In genomic region chr13:44188257-44188656, GRCh38 we compare ENCODE assay signal across 16 cellular contexts.
DNase-seq lines count a peak whose midpoint lies in the region; ATAC-seq, FAIRE-seq and TF ChIP-seq lines count a peak whose summit lies in the region.
"Had no signal": no experiment of that assay in that cellular context is flagged by ENCODE, and none has a peak within 500 bp of the region (broad histone marks: within the 10 kb centered on the region; RNA-seq: fewer than 3 reads in every experiment).

No MANE protein-coding gene starts in this region.

- ATAC-seq in GM18867 (IDR thresholded peaks at IDR 0.05; ENCODE audit: unreplicated experiment) = no peak
- ATAC-seq: left lobe of liver, natural killer cell, right cardiac atrium had no signal

- H3K36me3 Mint-ChIP-seq in nephron progenitor cell (ENCODE audit: low read depth) = no peaks in the 10 kb centered on the region
- H3K36me3 Mint-ChIP-seq: CD8-positive, alpha-beta memory T cell; natural killer cell had no signal

- H3K27me3 Mint-ChIP-seq in nephron progenitor cell (ENCODE audit: low read depth, poor library complexity) = no peaks in the 10 kb centered on the region

- no peak overlapping the region for H3K4me3 ChIP-seq in MG63
- H3K4me3 ChIP-seq in endothelial cell of umbilical vein (replicated peaks in 1 of 3; ENCODE audit: insufficient read depth in 1 of 3, low read depth in 1 of 3, low read length in 3 of 3) = no peak overlapping the region
- H3K4me3 ChIP-seq in osteoblast (ENCODE audit: insufficient read depth, low read length) = no peak overlapping the region

- no peaks in the 10 kb centered on the region for H3K9me1 ChIP-seq in endothelial cell of umbilical vein (replicated peaks; ENCODE audit: control insufficient read depth, extremely low read depth, insufficient read depth, low read length)

- H4K20me1 ChIP-seq in endothelial cell of umbilical vein (replicated peaks; ENCODE audit: control insufficient read depth, extremely low read depth, insufficient read depth, low read length) = no peaks in the 10 kb centered on the region
- H4K20me1 ChIP-seq in osteoblast (ENCODE audit: insufficient read depth, low read length) = no peaks in the 10 kb centered on the region

- H3K27ac Mint-ChIP-seq in nephron progenitor cell = no peak overlapping the region
- H3K27ac Mint-ChIP-seq: natural killer cell had no signal

- H3K4me1 Mint-ChIP-seq in nephron progenitor cell = peaks cover 5% of the 10 kb centered on the region
- H3K4me1 Mint-ChIP-seq: natural killer cell had no signal

- POLR2A ChIA-PET in endothelial cell of umbilical vein (lab: Charles Lee) = no interaction called here

- CTCF ChIA-PET in endothelial cell of umbilical vein (lab: Charles Lee) = no interaction called here

- DNase-seq in EL = peak; percentile 83
- peak; percentile 52 for DNase-seq in MG63
- DNase-seq in endothelial cell of umbilical vein (ENCODE audit: low read depth, low spot score) = no peak
- DNase-seq in osteoblast (ENCODE audit: insufficient read length, low spot score, missing footprints) = peak; percentile 78
- no peak for DNase-seq in stimulated activated naive CD4-positive, alpha-beta T cell treated with Interleukin-2 at 50 U/mL for 16 hours (lab: John Stamatoyannopoulos, UW)
- no peak for DNase-seq in nephron progenitor cell
- DNase-seq: activated T-cell treated with anti-CD3 and anti-CD28 coated beads, Interleukin-2, amount 50 U/mL, for 48 hours; aorta; CD8-positive, alpha-beta memory T cell; head of caudate nucleus; MM.1S; natural killer cell; right cardiac atrium; T-helper 1 cell had no signal

- H3K27ac ChIP-seq in endothelial cell of umbilical vein (ENCODE audit: insufficient read depth, low read depth, low read length) = no peak overlapping the region
- no peak overlapping the region for H3K27ac ChIP-seq in osteoblast (ENCODE audit: low read depth, low read length)

- H3K4me3 Mint-ChIP-seq in nephron progenitor cell = no peak overlapping the region
- H3K4me3 Mint-ChIP-seq: CD8-positive, alpha-beta memory T cell; natural killer cell had no signal

- H3K9me3 ChIP-seq in MG63 (no peaks in the 10 kb centered on the region; the same call in none of the 2 replicates), endothelial cell of umbilical vein (replicated peaks; ENCODE audit: control insufficient read depth, insufficient read depth, low read length) (no peaks in the 10 kb centered on the region), osteoblast (ENCODE audit: low read depth, low read length) (no peaks in the 10 kb centered on the region)

- H3K36me3 ChIP-seq in MG63 (no peaks in the 10 kb centered on the region), endothelial cell of umbilical vein (ENCODE audit: control insufficient read depth in 2 of 2, extremely low read depth in 1 of 2, insufficient read depth in 2 of 2, low read length in 2 of 2) (no peaks in the 10 kb centered on the region), osteoblast (ENCODE audit: insufficient read depth, low read length) (no peaks in the 10 kb centered on the region)

- H3K9me3 Mint-ChIP-seq in nephron progenitor cell = peaks cover 20% of the 10 kb centered on the region
- H3K9me3 Mint-ChIP-seq: natural killer cell had no signal

- intact Hi-C loops in endothelial cell of umbilical vein (cut with micrococcal nuclease) = no loop called here

- no peaks in the 10 kb centered on the region for H3K79me2 ChIP-seq in endothelial cell of umbilical vein (ENCODE audit: control insufficient read depth, insufficient read depth, low read length)
- no peaks in the 10 kb centered on the region for H3K79me2 ChIP-seq in osteoblast (ENCODE audit: insufficient read depth, low read length)

- dilution Hi-C loops in endothelial cell of umbilical vein (cut with MboI; ENCODE audit: extremely low pct_ligation_motif_present, low sequenced_read_pairs) = no loop called here

- FAIRE-seq in endothelial cell of umbilical vein (lab: Jason Lieb, UNC) = no peak

- H3K4me2 ChIP-seq in endothelial cell of umbilical vein (ENCODE audit: insufficient read depth, low read length) (no peak overlapping the region), osteoblast (ENCODE audit: insufficient read depth, low read length) (no peak overlapping the region)

- H3K4me1 ChIP-seq in endothelial cell of umbilical vein (ENCODE audit: control insufficient read depth, extremely low read depth, insufficient read depth, low read length) = no peaks in the 10 kb centered on the region
- peaks cover 7% of the 10 kb centered on the region for H3K4me1 ChIP-seq in osteoblast (ENCODE audit: insufficient read depth, low read length)

- no peak overlapping the region for H3K9ac ChIP-seq in endothelial cell of umbilical vein (replicated peaks; ENCODE audit: extremely low read depth, insufficient read depth, low read length)

- H3K27me3 ChIP-seq in MG63 (no peaks in the 10 kb centered on the region), endothelial cell of umbilical vein (ENCODE audit: control insufficient read depth in 2 of 2, insufficient read depth in 2 of 2, low read length in 2 of 2) (no peaks in the 10 kb centered on the region), osteoblast (ENCODE audit: insufficient read depth, low read length) (no peaks in the 10 kb centered on the region)

- H2AFZ ChIP-seq in endothelial cell of umbilical vein (ENCODE audit: low read depth, low read length) = no peak overlapping the region
- no peak overlapping the region for H2AFZ ChIP-seq in osteoblast (ENCODE audit: low read length)

- no peak for TF ChIP-seq POLR2A in endothelial cell of umbilical vein (IDR thresholded peaks at IDR 0.05; ENCODE audit: low read depth, low read length)

- TF ChIP-seq CTCF in endothelial cell of umbilical vein (IDR thresholded peaks at IDR 0.05; ENCODE audit: extremely low read depth in 1 of 2, insufficient read depth in 1 of 2, low read depth in 1 of 2, low read length in 2 of 2) (no peak), osteoblast (IDR thresholded peaks at IDR 0.05; ENCODE audit: extremely low read depth, low read depth, low read length) (no peak), nephron progenitor cell (IDR thresholded peaks at IDR 0.05) (no peak)

- no TSS peak for BruUV-seq in endothelial cell of umbilical vein (replicated peaks; lab: Mats Ljungman, UMichigan)

TF ChIP-seq in endothelial cell of umbilical vein, 7 proteins besides CTCF, POLR2A, EP300 and RAD21:
- TF ChIP-seq MYC (IDR thresholded peaks at IDR 0.05; ENCODE audit: low read depth, low read length) = no peak
- TF ChIP-seq FOS (IDR thresholded peaks at IDR 0.05; ENCODE audit: borderline replicate concordance, insufficient read depth, low read length) = peak; percentile 27
- TF ChIP-seq JUN (IDR thresholded peaks at IDR 0.05; ENCODE audit: borderline replicate concordance, insufficient read depth, insufficient read length, low read depth) = no peak
- TF ChIP-seq POLR2AphosphoS5 (IDR thresholded peaks at IDR 0.05; ENCODE audit: insufficient read depth, low read depth, low read length) = no peak
- TF ChIP-seq EZH2 (IDR thresholded peaks at IDR 0.05; ENCODE audit: borderline replicate concordance, low read depth, low read length, severe bottlenecking) = no peak

Comparison
In these comparisons a context has a peak if more than half of its experiments do, and no peak if none do; other contexts are left out.
1. DNase-seq: peak in EL (single experiment), MG63 (single experiment) and osteoblast (single experiment); none in endothelial cell of umbilical vein (single experiment), stimulated activated naive CD4-positive, alpha-beta T cell treated with Interleukin-2 at 50 U/mL for 16 hours (single experiment) and nephron progenitor cell (single experiment).